In genomic region chr16:24617502-24617901, GRCh38 we compare ENCODE assay signal across 11 cellular contexts.
"Had no signal": no experiment of that assay in that cellular context is flagged by ENCODE, and none has a peak within 500 bp of the region (broad histone marks: within the 10 kb centered on the region; RNA-seq: fewer than 3 reads in every experiment).

No MANE protein-coding gene starts in this region.

- FAIRE-seq: H1, H54 had no signal

- H3K9me3 ChIP-seq: HAP-1 had no signal

- DNase-seq: GM23248, GOT3, H7, H9, HCEC 1CT, HFFc6 had no signal

- H3K9ac ChIP-seq: GM23248 had no signal

- ATAC-seq: GM23338, HCT116 had no signal

- H3K4me2 ChIP-seq: GM23338 had no signal

- H2AFZ ChIP-seq: GM23248, GM23338 had no signal

- H3K36me3 ChIP-seq: HAP-1 had no signal

- H3K27ac ChIP-seq: GM23248 had no signal

- H3K4me3 ChIP-seq: GM23248, GM23338, HAP-1 had no signal
